ENCODE assay signal across 14 cellular contexts in genomic region chr3:77467702-77468407, GRCh38.
DNase-seq lines count a peak whose midpoint lies in the region; ATAC-seq and TF ChIP-seq lines count a peak whose summit lies in the region.
"Had no signal": no experiment of that assay in that cellular context is flagged by ENCODE, and none has a peak within 500 bp of the region (broad histone marks: within the 10 kb centered on the region; RNA-seq: fewer than 3 reads in every experiment).

No MANE protein-coding gene starts in this region.

- WGBS in heart right ventricle, 2 donors = 14 to 27% methylated on average over 5 of the region's 5 CpGs

- no peaks in the 10 kb centered on the region for H3K36me3 ChIP-seq in heart right ventricle
- H3K36me3 ChIP-seq: WERI-Rb-1 had no signal

- peak; percentile 70 for DNase-seq in DMS79 treated with DMSO at 0.1 percent for 48 hours (lab: John Stamatoyannopoulos, UW)
- peak; percentile 89 to 98 for DNase-seq in NCI-H446 (lab: John Stamatoyannopoulos, UW)
- peak in 1 of 2 donors; percentile 56 for DNase-seq in heart right ventricle
- DNase-seq in retina = peak; percentile 36
- DNase-seq in kidney glomerular epithelial cell (lab: John Stamatoyannopoulos, UW) = no peak
- DNase-seq in NCI-H510A (lab: John Stamatoyannopoulos, UW) = no peak
- no peak for DNase-seq in COLO829 (ENCODE audit: low spot score)
- DNase-seq: activated CD8-positive, alpha-beta memory T cell treated with anti-CD3 and anti-CD28 coated beads, Interleukin-2, amount 50 U/mL, for 48 hours; CD8-positive, alpha-beta memory T cell; NCI-H524 treated with DMSO at 0.1 percent for 48 hours; stimulated activated naive CD4-positive, alpha-beta T cell; WERI-Rb-1 had no signal

- TF ChIP-seq CTCF in heart right ventricle (IDR thresholded peaks at IDR 0.05) = no peak

- intact Hi-C loops in heart right ventricle (cut with DNase I) = no loop called here

- peaks cover 0 to 6% (median 0%) of the 10 kb centered on the region in 11 donors for H3K9me3 ChIP-seq in heart right ventricle

- no peaks in the 10 kb centered on the region for H3K27me3 ChIP-seq in heart right ventricle

- peak overlapping the region in 1 of 10 donors; percentile 19 for H3K27ac ChIP-seq in heart right ventricle
- H3K27ac ChIP-seq: KMS-11, WERI-Rb-1 had no signal

- H3K4me3 ChIP-seq in heart right ventricle = no peak overlapping the region

- H3K4me1 ChIP-seq in heart right ventricle = peaks cover 0 to 23% (median 11%) of the 10 kb centered on the region in 9 donors

- ATAC-seq in heart right ventricle = peak; percentile 52 to 91 (median 85)
- ATAC-seq in HG02981 (IDR thresholded peaks at IDR 0.05; ENCODE audit: unreplicated experiment) = no peak

Comparison
In these comparisons a context has a peak if more than half of its experiments do, and no peak if none do; other contexts are left out.
1. DNase-seq: peak in DMS79 treated with DMSO at 0.1 percent for 48 hours (single experiment), NCI-H446 (2 of 2) and retina (single experiment); none in kidney glomerular epithelial cell (single experiment), NCI-H510A (single experiment) and COLO829 (single experiment).